Comparison of ENCODE assay signal across 8 cellular contexts in the genomic region with DNA sequence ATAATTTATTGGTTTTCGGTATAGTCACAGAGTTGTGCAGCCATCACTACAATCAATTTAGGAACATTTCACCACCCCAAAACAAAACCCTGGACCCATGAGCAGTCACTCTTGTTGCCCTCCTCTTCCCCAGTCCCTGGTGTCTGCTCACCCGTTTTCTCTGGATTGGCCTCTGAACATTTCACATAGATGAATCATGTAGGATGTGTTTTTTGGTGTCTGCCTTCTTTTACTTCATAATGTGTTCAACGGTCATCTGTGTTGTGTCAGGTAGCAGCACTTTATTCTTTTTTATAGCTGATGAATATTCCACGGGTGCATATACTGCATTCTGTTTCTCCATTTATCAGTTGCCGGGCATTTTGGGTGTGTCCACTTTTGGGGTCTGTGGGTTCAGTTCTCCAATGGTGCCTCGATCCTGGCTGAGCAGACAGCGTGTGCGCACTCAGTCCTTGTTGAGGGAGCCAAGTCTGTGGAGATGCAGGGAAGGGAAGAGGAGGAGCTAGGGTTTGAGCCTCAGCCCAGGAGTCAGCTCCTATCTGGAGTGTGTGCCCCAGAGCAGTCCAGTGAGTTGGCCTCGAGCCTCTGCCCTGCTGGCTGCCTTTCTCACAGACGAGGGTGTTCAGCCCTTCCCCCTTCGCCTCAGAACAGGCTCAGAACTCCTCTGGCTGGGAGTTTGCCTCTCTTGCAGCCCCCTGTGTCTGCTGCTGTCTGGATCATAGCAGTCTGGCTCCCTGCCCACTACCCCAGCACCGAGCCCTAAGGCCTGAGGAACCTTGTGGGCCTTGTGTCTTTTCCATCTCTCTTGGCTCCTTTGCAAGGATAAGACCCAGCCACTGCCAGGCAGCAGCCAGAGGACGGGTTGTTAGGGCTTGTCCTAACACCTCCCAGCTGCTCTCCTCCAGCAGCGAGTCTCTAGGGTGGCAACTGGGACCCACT. TPM values are rescaled to one million over a fixed set of nuclear protein-coding genes. Genes with fewer than 3 reads are reported as not detected.
DNase-seq lines count a peak whose midpoint lies in the region; ATAC-seq and TF ChIP-seq lines count a peak whose summit lies in the region.

No MANE protein-coding gene starts in this region.

- DNase-seq in DMS 273 (lab: John Stamatoyannopoulos, UW; ENCODE audit: unreplicated experiment) (peak; percentile 38), DMS 273 treated with DMSO at 0.1 percent for 48 hours (lab: John Stamatoyannopoulos, UW) (no peak), astrocyte of the spinal cord (ENCODE audit: low read depth, low spot score) (peak; percentile 66), immature natural killer cell (no peak), SW480 (ENCODE audit: low spot score) (no peak)
- DNase-seq in stimulated activated naive CD8-positive, alpha-beta T cell treated with anti-CD3 and anti-CD28 coated beads, Interleukin-15, amount 100 ng/mL, for 72 hours, result no peak

- H3K27me3 Mint-ChIP-seq in immature natural killer cell (ENCODE audit: low read depth in 3 of 3), result peaks cover 6 to 13% (median 10%) of the 10 kb centered on the region in 3 donors
- H3K27me3 Mint-ChIP-seq in stimulated activated naive CD8-positive, alpha-beta T cell treated with anti-CD3 and anti-CD28 coated beads, Interleukin-15, amount 100 ng/mL, for 72 hours, result no peaks in the 10 kb centered on the region

- no peak for ATAC-seq in stimulated activated naive CD8-positive, alpha-beta T cell treated with anti-CD3 and anti-CD28 coated beads, Interleukin-15, amount 100 ng/mL, for 72 hours
- ATAC-seq in HG03442 (IDR thresholded peaks at IDR 0.05; ENCODE audit: unreplicated experiment) (no peak), HG02678 (IDR thresholded peaks at IDR 0.05; ENCODE audit: unreplicated experiment) (no peak)

- no peak for TF ChIP-seq CTCF in astrocyte of the spinal cord (IDR thresholded peaks at IDR 0.05; ENCODE audit: low read depth, low read length)

- H3K9me3 Mint-ChIP-seq in immature natural killer cell, result no peaks in the 10 kb centered on the region
- H3K9me3 Mint-ChIP-seq in stimulated activated naive CD8-positive, alpha-beta T cell treated with anti-CD3 and anti-CD28 coated beads, Interleukin-15, amount 100 ng/mL, for 72 hours, result no peaks in the 10 kb centered on the region

- peaks cover 75 to 76% of the 10 kb centered on the region in 2 donors for H3K4me1 Mint-ChIP-seq in immature natural killer cell
- H3K4me1 Mint-ChIP-seq in stimulated activated naive CD8-positive, alpha-beta T cell treated with anti-CD3 and anti-CD28 coated beads, Interleukin-15, amount 100 ng/mL, for 72 hours, result peaks cover 65% of the 10 kb centered on the region

- in situ Hi-C loops in astrocyte of the spinal cord (cut with HindIII; ENCODE audit: low sequenced_read_pairs), result no loop called here

- peak overlapping the region; percentile 74 to 93 (median 89) for H3K4me3 Mint-ChIP-seq in immature natural killer cell
- peak overlapping the region; percentile 95 to 96 for H3K4me3 Mint-ChIP-seq in stimulated activated naive CD8-positive, alpha-beta T cell treated with anti-CD3 and anti-CD28 coated beads, Interleukin-15, amount 100 ng/mL, for 72 hours

- peak overlapping the region; percentile 61 to 98 (median 84) for H3K27ac Mint-ChIP-seq in immature natural killer cell
- peak overlapping the region; percentile 77 to 89 for H3K27ac Mint-ChIP-seq in stimulated activated naive CD8-positive, alpha-beta T cell treated with anti-CD3 and anti-CD28 coated beads, Interleukin-15, amount 100 ng/mL, for 72 hours

- peak overlapping the region; percentile 3 for H3K4me3 ChIP-seq in astrocyte of the spinal cord (ENCODE audit: low read depth, low read length)

- H3K36me3 Mint-ChIP-seq in immature natural killer cell, result peaks cover 30 to 39% (median 35%) of the 10 kb centered on the region in 3 donors

RNA-seq across cellular contexts. Expression of a gene that starts 18.0 kb away (rescaled TPM):
- 10 to 100 TPM; 23.7 to 40.2 (median 28.4) TPM for polyA plus RNA-seq in immature natural killer cell

Comparison
In these comparisons a context has a peak if more than half of its experiments do, and no peak if none do; other contexts are left out.
1. DNase-seq: peak in DMS 273 (single experiment) and astrocyte of the spinal cord (single experiment); none in DMS 273 treated with DMSO at 0.1 percent for 48 hours (single experiment), immature natural killer cell (0 of 3), stimulated activated naive CD8-positive, alpha-beta T cell treated with anti-CD3 and anti-CD28 coated beads, Interleukin-15, amount 100 ng/mL, for 72 hours (0 of 2) and SW480 (single experiment).